ENCODE assay signal across 8 cellular contexts in the genomic region with DNA sequence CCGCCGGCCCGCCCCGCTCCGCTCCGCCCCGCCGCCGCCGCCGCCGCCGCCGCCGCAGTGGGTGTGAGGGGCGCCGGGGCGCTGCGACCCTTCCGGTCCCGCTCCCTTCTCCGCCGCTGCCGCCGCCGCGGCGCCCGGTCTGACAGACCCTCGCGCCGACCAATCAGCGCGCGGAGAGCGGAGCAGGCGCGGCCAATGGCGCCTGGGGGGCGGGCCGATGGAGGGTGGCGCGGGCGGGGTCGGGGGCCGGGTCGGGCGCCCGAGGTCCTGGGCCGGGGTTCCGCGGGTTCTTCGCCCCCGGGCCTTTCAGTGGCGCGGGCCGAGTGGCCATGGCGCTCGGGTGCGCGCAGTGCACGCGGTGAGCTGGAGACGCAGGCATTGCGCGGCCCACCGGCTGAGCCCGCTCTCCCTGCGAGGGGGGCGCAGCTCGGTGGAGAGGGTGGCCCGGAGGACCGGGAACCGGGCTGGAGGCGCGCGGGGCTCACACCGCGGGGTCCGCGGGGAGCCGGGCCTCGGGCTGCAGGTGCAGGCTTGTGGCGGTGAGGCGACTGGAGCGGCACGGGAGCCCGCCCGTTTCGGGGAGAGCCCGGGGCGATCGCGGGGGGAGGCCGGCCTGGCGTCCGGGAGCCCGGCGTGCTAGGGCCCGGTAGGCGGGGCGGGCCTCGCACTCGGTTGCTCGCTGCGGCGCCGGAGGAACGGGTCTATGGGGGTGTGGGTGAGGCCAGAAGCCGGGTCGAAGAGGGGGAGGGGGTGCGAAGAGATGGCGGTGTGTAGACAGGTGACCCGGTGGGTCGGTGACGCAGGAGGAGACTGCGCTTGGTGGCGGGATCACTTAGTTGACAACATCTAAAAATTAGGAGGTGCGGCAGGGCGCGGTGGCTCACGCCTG. TPM values are rescaled to one million over a fixed set of nuclear protein-coding genes. Genes with fewer than 3 reads are reported as not detected.
DNase-seq lines count a peak whose midpoint lies in the region; ATAC-seq and TF ChIP-seq lines count a peak whose summit lies in the region.

A gene (minus strand): TSS at position 141 of the 889 bp plus-strand sequence. CDS start 11,522 bp downstream, outside the sequence.

- no peaks in the 10 kb centered on the region for H3K36me3 ChIP-seq in liver (ENCODE audit: control insufficient read depth in 4 of 4, insufficient read depth in 3 of 4, low read depth in 1 of 4, low read length in 3 of 4)

- TF ChIP-seq CTCF in AG10803 (conservative IDR thresholded peaks at IDR 0.05; ENCODE audit: low read length) (no peak), liver (IDR thresholded peaks at IDR 0.05; ENCODE audit: low read depth, low read length, missing input control) (no peak)

- no peaks in the 10 kb centered on the region for H3K27me3 ChIP-seq in liver (ENCODE audit: control insufficient read depth in 4 of 4, insufficient read depth in 4 of 4, low read length in 3 of 4)

- under 1% methylated on average over 122 of the region's 122 CpGs for WGBS in liver

- no peaks in the 10 kb centered on the region for H3K9me3 ChIP-seq in liver (ENCODE audit: control insufficient read depth in 4 of 4, low read length in 3 of 4)

- DNase-seq in AG10803 (ENCODE audit: low read depth) (peak; percentile 70), NCI-H460 (ENCODE audit: extremely low read depth, low read depth) (peak; percentile 80), dermis blood vessel endothelial cell (peak; percentile 85)
- peak; percentile 66 to 77 for DNase-seq in activated CD4-positive, alpha-beta T cell treated with anti-CD3 and anti-CD28 coated beads, Interleukin-2, amount 50 U/mL, for 24 hours (ENCODE audit: low read depth in 1 of 2, low spot score in 1 of 2)
- DNase-seq in stimulated activated CD4-positive, alpha-beta T cell treated with anti-CD3 and anti-CD28 coated beads, Interleukin-4, amount 100 ng/mL, for 1 hour, result peak; percentile 87

- peak within 1 kb of the TSS; percentile 80 to 84 for H3K27ac ChIP-seq in liver (ENCODE audit: low read depth in 1 of 2, low read length in 2 of 2)

- no peak for TF ChIP-seq RAD21 in liver (IDR thresholded peaks at IDR 0.05)

- peak within 1 kb of the TSS; percentile 73 for H3K4me3 ChIP-seq in AG10803 (ENCODE audit: low read length)
- peak within 1 kb of the TSS; percentile 74 to 94 (median 75) for H3K4me3 ChIP-seq in liver (ENCODE audit: low read depth in 1 of 3, low read length in 3 of 3)

- H3K4me1 ChIP-seq in liver (ENCODE audit: control insufficient read depth in 4 of 4, insufficient read depth in 4 of 4, low read length in 3 of 4), result peaks cover 11 to 25% (median 19%) of the 10 kb centered on the region in 4 donors

- peak; percentile 82 for ATAC-seq in GM18909 (IDR thresholded peaks at IDR 0.05; ENCODE audit: poor library complexity, unreplicated experiment)
- ATAC-seq in HG03139 (IDR thresholded peaks at IDR 0.05; ENCODE audit: unreplicated experiment), result peak; percentile 76

- peak within 1 kb of the TSS in 1 of 2 donors; percentile 46 for H3K9ac ChIP-seq in liver (ENCODE audit: low read depth in 1 of 2, low read length in 2 of 2)

TF ChIP-seq in liver, 16 proteins besides CTCF, POLR2A, EP300 and RAD21:
- TF ChIP-seq SP1 (IDR thresholded peaks at IDR 0.05) (peak; percentile 56), EGR1 (IDR thresholded peaks at IDR 0.05; ENCODE audit: low read depth in 2 of 2) (no peak)

RNA-seq across cellular contexts. Expression of the gene that starts here (rescaled TPM):
- total RNA-seq in NCI-H460 (2014; rRNA removed; shearing (Covaris generic)), result 33.2 and 39.2 TPM in 2 replicates
- polyA plus RNA-seq in NCI-H460 (2014; cell fraction: nucleus; rRNA removed), result 32.7 and 50.5 TPM in 2 replicates
- total RNA-seq in dermis blood vessel endothelial cell, result 27.4 and 28.5 TPM in 2 replicates
- 10 to 100 TPM; 16.8 to 22.7 TPM for total RNA-seq in liver
- 1 to 10 TPM; 3.8 to 8.7 TPM for polyA plus RNA-seq in liver

Comparison
In these comparisons a context has a peak if more than half of its experiments do, and no peak if none do; other contexts are left out.
1. Peak in every context shown above with its lines: DNase-seq, ATAC-seq, H3K4me3 ChIP-seq and H3K27ac ChIP-seq.